Comparison of ENCODE assay signal across 31 cellular contexts in genomic region chr10:108597031-108597430, GRCh38.
DNase-seq lines count a peak whose midpoint lies in the region; ATAC-seq and TF ChIP-seq lines count a peak whose summit lies in the region.
"Had no signal": no experiment of that assay in that cellular context is flagged by ENCODE, and none has a peak within 500 bp of the region (broad histone marks: within the 10 kb centered on the region; RNA-seq: fewer than 3 reads in every experiment).

No MANE protein-coding gene starts in this region.

- ATAC-seq in RWPE2 (ENCODE audit: low read depth) = 0 out of 3 replicates have a peak, but pooled peaks have one; percentile 29
- no peak for ATAC-seq in stimulated activated memory B cell treated with anti-CD40 and anti-IgM and Interleukin-4, amounts not matched to agents 10 μg/mL and 1 μg/mL and 100 μg/mL, for 72 hours
- ATAC-seq: activated CD4-positive, CD25-positive, alpha-beta regulatory T cell treated with anti-CD3 and anti-CD28 coated beads, Interleukin-2, amount 50 U/mL, for 24 hours; HCT116; HepG2; left colon; naive thymus-derived CD4-positive, alpha-beta T cell; psoas muscle; Right ventricle myocardium inferior had no signal

- H3K9me3 Mint-ChIP-seq in stimulated activated memory B cell treated with anti-CD40 and anti-IgM and Interleukin-4, amounts not matched to agents 10 μg/mL and 1 μg/mL and 100 μg/mL, for 72 hours = no peaks in the 10 kb centered on the region
- H3K9me3 Mint-ChIP-seq: activated CD4-positive, alpha-beta memory T cell treated with anti-CD3 and anti-CD28 coated beads, Interleukin-2, amount 10 ng/mL, durations not matched to agents 7 days and 5 days; brain; memory B cell; type B pancreatic cell had no signal

- H3K36me3 ChIP-seq in RWPE2 (ENCODE audit: low read depth) = no peaks in the 10 kb centered on the region
- H3K36me3 ChIP-seq in colonic mucosa = no peaks in the 10 kb centered on the region

- H3K9me3 ChIP-seq in RWPE2 (ENCODE audit: severe bottlenecking) = no peaks in the 10 kb centered on the region
- H3K9me3 ChIP-seq in colonic mucosa = no peaks in the 10 kb centered on the region
- H3K9me3 ChIP-seq: psoas muscle had no signal

- no peaks in the 10 kb centered on the region for H3K27me3 Mint-ChIP-seq in stimulated activated memory B cell treated with anti-CD40 and anti-IgM and Interleukin-4, amounts not matched to agents 10 μg/mL and 1 μg/mL and 100 μg/mL, for 72 hours
- H3K27me3 Mint-ChIP-seq: activated CD4-positive, alpha-beta memory T cell treated with anti-CD3 and anti-CD28 coated beads, Interleukin-2, amount 10 ng/mL, durations not matched to agents 7 days and 5 days; B cell; memory B cell; naive thymus-derived CD4-positive, alpha-beta T cell had no signal

- intact Hi-C loops in colonic mucosa (cut with DNase I) = no loop called here

- H3K9ac ChIP-seq in colonic mucosa (ENCODE audit: low read depth in 2 of 2, low read length in 2 of 2) = no peak overlapping the region

- peaks cover 24% of the 10 kb centered on the region for H3K4me1 Mint-ChIP-seq in stimulated activated memory B cell treated with anti-CD40 and anti-IgM and Interleukin-4, amounts not matched to agents 10 μg/mL and 1 μg/mL and 100 μg/mL, for 72 hours
- H3K4me1 Mint-ChIP-seq: activated CD4-positive, alpha-beta memory T cell treated with anti-CD3 and anti-CD28 coated beads, Interleukin-2, amount 10 ng/mL, durations not matched to agents 7 days and 5 days; naive thymus-derived CD4-positive, alpha-beta T cell had no signal

- TF ChIP-seq CTCF in RWPE2 (IDR thresholded peaks at IDR 0.05; ENCODE audit: poor library complexity, severe bottlenecking) (no peak), colonic mucosa (IDR thresholded peaks at IDR 0.05) (no peak)

- no peak overlapping the region for H3K4me3 ChIP-seq in RWPE2 (ENCODE audit: severe bottlenecking)
- no peak overlapping the region for H3K4me3 ChIP-seq in colonic mucosa
- H3K4me3 ChIP-seq: coronary artery, psoas muscle had no signal

- H3K27ac ChIP-seq in RWPE2 (ENCODE audit: poor library complexity, severe bottlenecking) (no peak overlapping the region), colonic mucosa (no peak overlapping the region)
- H3K27ac ChIP-seq: coronary artery, HL-60, psoas muscle had no signal

- no peaks in the 10 kb centered on the region for H3K36me3 Mint-ChIP-seq in stimulated activated memory B cell treated with anti-CD40 and anti-IgM and Interleukin-4, amounts not matched to agents 10 μg/mL and 1 μg/mL and 100 μg/mL, for 72 hours
- H3K36me3 Mint-ChIP-seq: brain; memory B cell; naive thymus-derived CD4-positive, alpha-beta T cell; type B pancreatic cell had no signal

- H3K4me1 ChIP-seq in RWPE2 (ENCODE audit: insufficient read depth, poor library complexity, severe bottlenecking) (peaks cover 12% of the 10 kb centered on the region), colonic mucosa (no peaks in the 10 kb centered on the region)
- H3K4me1 ChIP-seq: psoas muscle had no signal

- DNase-seq in GM03348 (ENCODE audit: low spot score) = peak; percentile 56
- no peak for DNase-seq in RWPE2 (ENCODE audit: low spot score)
- peak; percentile 69 for DNase-seq in fibroblast of peridontal ligament (ENCODE audit: extremely low read depth)
- peak; percentile 11 for DNase-seq in stromal cell of bone marrow (ENCODE audit: low read depth)
- no peak for DNase-seq in colonic mucosa
- DNase-seq in H4 (ENCODE audit: low spot score) = no peak
- DNase-seq: activated CD4-positive, alpha-beta memory T cell treated with anti-CD3 and anti-CD28 coated beads, Interleukin-2, amount 10 ng/mL, durations not matched to agents 7 days and 5 days; activated gamma-delta T cell; DMS79; Kasumi-1; left colon; naive thymus-derived CD4-positive, alpha-beta T cell; NCI-H1105 treated with DMSO at 0.1 percent for 48 hours; NCI-H2029; NCI-H2227 treated with DMSO at 0.1 percent for 48 hours; NCI-H748 treated with DMSO at 0.1 percent for 48 hours; nucleus accumbens; psoas muscle; stimulated activated CD8-positive, alpha-beta memory T cell treated with anti-CD3 and anti-CD28 coated beads, Interleukin-4, amount 100 ng/mL, for 48 hours; T-helper 9 cell had no signal

- H3K27ac Mint-ChIP-seq in stimulated activated memory B cell treated with anti-CD40 and anti-IgM and Interleukin-4, amounts not matched to agents 10 μg/mL and 1 μg/mL and 100 μg/mL, for 72 hours = no peak overlapping the region
- H3K27ac Mint-ChIP-seq: activated CD4-positive, alpha-beta memory T cell treated with anti-CD3 and anti-CD28 coated beads, Interleukin-2, amount 10 ng/mL, durations not matched to agents 7 days and 5 days; B cell; brain; memory B cell; naive thymus-derived CD4-positive, alpha-beta T cell; type B pancreatic cell had no signal

- no peaks in the 10 kb centered on the region for H3K27me3 ChIP-seq in RWPE2 (ENCODE audit: insufficient read depth, poor library complexity, severe bottlenecking)
- H3K27me3 ChIP-seq in colonic mucosa = no peaks in the 10 kb centered on the region

- no peak overlapping the region for H3K4me3 Mint-ChIP-seq in stimulated activated memory B cell treated with anti-CD40 and anti-IgM and Interleukin-4, amounts not matched to agents 10 μg/mL and 1 μg/mL and 100 μg/mL, for 72 hours
- H3K4me3 Mint-ChIP-seq: activated CD4-positive, alpha-beta memory T cell treated with anti-CD3 and anti-CD28 coated beads, Interleukin-2, amount 10 ng/mL, durations not matched to agents 7 days and 5 days; B cell; brain; memory B cell; naive thymus-derived CD4-positive, alpha-beta T cell; type B pancreatic cell had no signal

Comparison
In these comparisons a context has a peak if more than half of its experiments do, and no peak if none do; other contexts are left out.
1. DNase-seq: peak in GM03348 (single experiment), fibroblast of peridontal ligament (single experiment) and stromal cell of bone marrow (single experiment); none in RWPE2 (single experiment), colonic mucosa (single experiment) and H4 (single experiment).